ENCODE assay signal across 12 cellular contexts in genomic region chr3:9851937-9852336, GRCh38. TPM values are rescaled to one million over a fixed set of nuclear protein-coding genes. Genes with fewer than 3 reads are reported as not detected.
"Had no signal": no experiment of that assay in that cellular context is flagged by ENCODE, and none has a peak within 500 bp of the region (broad histone marks: within the 10 kb centered on the region; RNA-seq: fewer than 3 reads in every experiment).

No MANE protein-coding gene starts in this region.

RNA-seq across cellular contexts. Expression of gene CIDEC, which starts 28.1 kb away (rescaled TPM):
- total RNA-seq: activated CD4-positive, alpha-beta memory T cell treated with anti-CD3 and anti-CD28 coated beads for 36 hours; activated CD4-positive, alpha-beta T cell treated with anti-CD3 and anti-CD28 coated beads for 36 hours; activated CD4-positive, alpha-beta T cell treated with anti-CD3 and anti-CD28 coated beads, Interleukin-2, amount 10 ng/mL, durations not matched to agents 24 days and 14 days; activated CD8-positive, alpha-beta memory T cell treated with anti-CD3 and anti-CD28 coated beads for 36 hours; activated CD8-positive, alpha-beta memory T cell treated with anti-CD3 and anti-CD28 coated beads, Interleukin-2, amount 10 ng/mL, durations not matched to agents 7 days and 5 days; activated CD8-positive, alpha-beta T cell treated with anti-CD3 and anti-CD28 coated beads, Interleukin-2, amount 10 ng/mL, durations not matched to agents 7 days and 5 days; activated naive CD4-positive, alpha-beta T cell treated with anti-CD3 and anti-CD28 coated beads for 36 hours; activated T-helper 1 cell treated with anti-CD3 and anti-CD28 coated beads, Interleukin-12 subunit alpha, Interleukin-12 subunit beta, Interleukin-2, Interleukin-4 antibody, amounts not matched to agents 30 ng/mL and 10 ng/mL and 1 ng/mL, durations not matched to agents 14 hours and 24 hours and 36 hours; activated T-helper 2 cell treated with anti-CD3 and anti-CD28 coated beads, Interferon-gamma antibody, Interleukin-2, Interleukin-4, amounts not matched to agents 10 μg/mL and 5 μg/mL and 100 μg/mL, durations not matched to agents 14 hours and 24 hours and 36 hours; cardiac muscle cell; foreskin keratinocyte; T-helper 1 cell treated with Interleukin-12 subunit alpha and Interleukin-12 subunit beta and Interleukin-4 antibody, amounts not matched to agents 30 ng/mL and 1 ng/mL, for 36 hours had no signal
